20 cellular contexts compared by ENCODE assay signal in genomic region chr22:37210041-37210803, GRCh38. TPM values are rescaled to one million over a fixed set of nuclear protein-coding genes. Genes with fewer than 3 reads are reported as not detected.
DNase-seq lines count a peak whose midpoint lies in the region; ATAC-seq, FAIRE-seq and TF ChIP-seq lines count a peak whose summit lies in the region.
"Had no signal": no experiment of that assay in that cellular context is flagged by ENCODE, and none has a peak within 500 bp of the region (broad histone marks: within the 10 kb centered on the region; RNA-seq: fewer than 3 reads in every experiment).

No MANE protein-coding gene starts in this region.

- H3K9me3 ChIP-seq in suprapubic skin (no peaks in the 10 kb centered on the region), MG63 (no peaks in the 10 kb centered on the region)
- H3K9me3 ChIP-seq: mucosa of descending colon had no signal

- POLR2A ChIA-PET in activated naive CD8-positive, alpha-beta T cell treated with anti-CD3 and anti-CD28 coated beads, Interleukin-2, amount 10 ng/mL, durations not matched to agents 7 days and 5 days (lab: Charles Lee) = interaction anchor here (1.4 to 2.8 kb wide), 5 partner anchors 9 to 130 kb away, joined by 4 to 16 read pairs (median 4); no protein-coding TSS in a partner anchor

- ATAC-seq in activated naive CD8-positive, alpha-beta T cell treated with anti-CD3 and anti-CD28 coated beads, Interleukin-2, amount 10 ng/mL, durations not matched to agents 7 days and 5 days (ENCODE audit: low read depth) = no peak
- ATAC-seq in activated naive CD8-positive, alpha-beta T cell treated with anti-CD3 and anti-CD28 coated beads, Interleukin-2, amount 50 U/mL, for 24 hours = no peak
- no peak for ATAC-seq in activated naive CD4-positive, alpha-beta T cell treated with anti-CD3 and anti-CD28 coated beads, Interleukin-2, amount 50 U/mL, for 72 hours
- ATAC-seq: mucosa of descending colon, T-helper 17 cell had no signal

- no peak overlapping the region for H3K4me3 Mint-ChIP-seq in activated naive CD8-positive, alpha-beta T cell treated with anti-CD3 and anti-CD28 coated beads, Interleukin-2, amount 10 ng/mL, durations not matched to agents 7 days and 5 days
- H3K4me3 Mint-ChIP-seq in activated naive CD8-positive, alpha-beta T cell treated with anti-CD3 and anti-CD28 coated beads, Interleukin-2, amount 50 U/mL, for 24 hours = no peak overlapping the region
- H3K4me3 Mint-ChIP-seq: T-helper 17 cell had no signal

- TF ChIP-seq EP300 in suprapubic skin (IDR thresholded peaks at IDR 0.05) = no peak

- H3K27ac ChIP-seq in suprapubic skin = no peak overlapping the region

- no peak for TF ChIP-seq POLR2A in suprapubic skin (IDR thresholded peaks at IDR 0.05)

- peaks cover 26% of the 10 kb centered on the region for H3K27me3 ChIP-seq in suprapubic skin
- no peaks in the 10 kb centered on the region for H3K27me3 ChIP-seq in MG63

- no peaks in the 10 kb centered on the region for H3K9me3 Mint-ChIP-seq in activated naive CD8-positive, alpha-beta T cell treated with anti-CD3 and anti-CD28 coated beads, Interleukin-2, amount 10 ng/mL, durations not matched to agents 7 days and 5 days
- H3K9me3 Mint-ChIP-seq in activated naive CD8-positive, alpha-beta T cell treated with anti-CD3 and anti-CD28 coated beads, Interleukin-2, amount 50 U/mL, for 24 hours = no peaks in the 10 kb centered on the region
- H3K9me3 Mint-ChIP-seq in activated naive CD4-positive, alpha-beta T cell treated with anti-CD3 and anti-CD28 coated beads, Interleukin-2, amount 50 U/mL, for 72 hours = no peaks in the 10 kb centered on the region

- peak; percentile 25 for DNase-seq in activated naive CD8-positive, alpha-beta T cell treated with anti-CD3 and anti-CD28 coated beads, Interleukin-2, amount 10 ng/mL, durations not matched to agents 7 days and 5 days
- DNase-seq in activated naive CD8-positive, alpha-beta T cell treated with anti-CD3 and anti-CD28 coated beads, Interleukin-2, amount 50 U/mL, for 24 hours = no peak
- no peak for DNase-seq in activated naive CD4-positive, alpha-beta T cell treated with anti-CD3 and anti-CD28 coated beads, Interleukin-2, amount 50 U/mL, for 72 hours (ENCODE audit: low spot score in 2 of 2)
- DNase-seq in mesenteric fat pad (ENCODE audit: low spot score) (peak; percentile 62), suprapubic skin (ENCODE audit: low spot score in 2 of 2) (peak; percentile 37 to 58), MG63 (no peak), GM19239 (ENCODE audit: insufficient read length, low spot score) (no peak), NCI-H1436 (lab: John Stamatoyannopoulos, UW) (no peak)
- DNase-seq: activated CD4-positive, CD25-positive, alpha-beta regulatory T cell; EL; H7; IMR-90; mucosa of descending colon; NCI-H510A treated with DMSO at 0.1 percent for 48 hours; SHP77 treated with DMSO at 0.1 percent for 48 hours; stimulated activated CD4-positive, alpha-beta T cell treated with anti-CD3 and anti-CD28 coated beads, Interleukin-4, amount 100 ng/mL, for 24 hours; substantia nigra had no signal

- H3K4me1 ChIP-seq in suprapubic skin = peaks cover 4% of the 10 kb centered on the region

- no peak for FAIRE-seq in GM19239 (lab: Jason Lieb, UNC)

- no peak overlapping the region for H3K4me3 ChIP-seq in suprapubic skin
- H3K4me3 ChIP-seq in MG63 = no peak overlapping the region
- H3K4me3 ChIP-seq: mucosa of descending colon had no signal

- H3K27me3 Mint-ChIP-seq in activated naive CD8-positive, alpha-beta T cell treated with anti-CD3 and anti-CD28 coated beads, Interleukin-2, amount 10 ng/mL, durations not matched to agents 7 days and 5 days = peaks cover 2% of the 10 kb centered on the region
- H3K27me3 Mint-ChIP-seq in activated naive CD8-positive, alpha-beta T cell treated with anti-CD3 and anti-CD28 coated beads, Interleukin-2, amount 50 U/mL, for 24 hours = no peaks in the 10 kb centered on the region
- H3K27me3 Mint-ChIP-seq: T-helper 17 cell had no signal

- 54% methylated on average over 11 of the region's 15 CpGs for WGBS in suprapubic skin

- no peak for TF ChIP-seq CTCF in suprapubic skin (IDR thresholded peaks at IDR 0.05)

- H3K36me3 Mint-ChIP-seq in activated naive CD8-positive, alpha-beta T cell treated with anti-CD3 and anti-CD28 coated beads, Interleukin-2, amount 10 ng/mL, durations not matched to agents 7 days and 5 days = peaks cover 16% of the 10 kb centered on the region
- no peaks in the 10 kb centered on the region for H3K36me3 Mint-ChIP-seq in activated naive CD8-positive, alpha-beta T cell treated with anti-CD3 and anti-CD28 coated beads, Interleukin-2, amount 50 U/mL, for 24 hours (ENCODE audit: low read depth)
- H3K36me3 Mint-ChIP-seq in activated naive CD4-positive, alpha-beta T cell treated with anti-CD3 and anti-CD28 coated beads, Interleukin-2, amount 50 U/mL, for 72 hours = peaks cover 0 to 11% of the 10 kb centered on the region in 2 donors

- H3K36me3 ChIP-seq in suprapubic skin = no peaks in the 10 kb centered on the region
- no peaks in the 10 kb centered on the region for H3K36me3 ChIP-seq in MG63

- H3K4me1 Mint-ChIP-seq in activated naive CD8-positive, alpha-beta T cell treated with anti-CD3 and anti-CD28 coated beads, Interleukin-2, amount 10 ng/mL, durations not matched to agents 7 days and 5 days = peaks cover 15% of the 10 kb centered on the region
- peaks cover 26% of the 10 kb centered on the region for H3K4me1 Mint-ChIP-seq in activated naive CD8-positive, alpha-beta T cell treated with anti-CD3 and anti-CD28 coated beads, Interleukin-2, amount 50 U/mL, for 24 hours

- H3K27ac Mint-ChIP-seq in activated naive CD8-positive, alpha-beta T cell treated with anti-CD3 and anti-CD28 coated beads, Interleukin-2, amount 10 ng/mL, durations not matched to agents 7 days and 5 days = no peak overlapping the region
- H3K27ac Mint-ChIP-seq in activated naive CD8-positive, alpha-beta T cell treated with anti-CD3 and anti-CD28 coated beads, Interleukin-2, amount 50 U/mL, for 24 hours = no peak overlapping the region
- peak overlapping the region; percentile 6 to 78 for H3K27ac Mint-ChIP-seq in activated naive CD4-positive, alpha-beta T cell treated with anti-CD3 and anti-CD28 coated beads, Interleukin-2, amount 50 U/mL, for 72 hours
- H3K27ac Mint-ChIP-seq: T-helper 17 cell had no signal

RNA-seq across cellular contexts. Expression of gene SSTR3, which starts 2.1 kb away (rescaled TPM):
- 10 to 100 TPM; 10.1 to 11.3 TPM for total RNA-seq in activated naive CD8-positive, alpha-beta T cell treated with anti-CD3 and anti-CD28 coated beads, Interleukin-2, amount 10 ng/mL, durations not matched to agents 7 days and 5 days
- 10 to 100 TPM in 1 of 2 donors, 1 to 10 TPM in 1; 5.2 to 28.1 TPM for total RNA-seq in activated naive CD4-positive, alpha-beta T cell treated with anti-CD3 and anti-CD28 coated beads, Interleukin-2, amount 50 U/mL, for 72 hours
- not detected for total RNA-seq in mesenteric fat pad
- total RNA-seq in suprapubic skin = not detected
- not detected in 2 replicates for total RNA-seq in MG63 (2014; rRNA removed; shearing (Covaris generic); ENCODE audit: low replicate concordance)
- total RNA-seq: bronchial epithelial cell, skeletal muscle tissue had no signal

RNA-seq across cellular contexts. Expression of gene C1QTNF6, which starts 22.2 kb away (rescaled TPM):
- total RNA-seq in activated naive CD8-positive, alpha-beta T cell treated with anti-CD3 and anti-CD28 coated beads, Interleukin-2, amount 10 ng/mL, durations not matched to agents 7 days and 5 days = 10 to 100 TPM; 15.2 to 15.7 TPM
- 10 to 100 TPM; 13.8 to 14.5 TPM for total RNA-seq in activated naive CD4-positive, alpha-beta T cell treated with anti-CD3 and anti-CD28 coated beads, Interleukin-2, amount 50 U/mL, for 72 hours
- total RNA-seq in mesenteric fat pad (1.3 TPM), suprapubic skin (1 to 10 TPM; 1.2 to 8.4 (median 2.7) TPM)
- 3.9 and 23.9 TPM in 2 replicates for total RNA-seq in MG63 (2014; rRNA removed; shearing (Covaris generic); ENCODE audit: low replicate concordance)

RNA-seq across cellular contexts. Expression of gene RAC2, which starts 33.8 kb away (rescaled TPM):
- total RNA-seq in activated naive CD8-positive, alpha-beta T cell treated with anti-CD3 and anti-CD28 coated beads, Interleukin-2, amount 10 ng/mL, durations not matched to agents 7 days and 5 days = 1,000 to 10,000 TPM in 1 of 2 experiments, 100 to 1,000 TPM in 1; 963 to 1,011 TPM
- 100 to 1,000 TPM; 655 to 769 TPM for total RNA-seq in activated naive CD4-positive, alpha-beta T cell treated with anti-CD3 and anti-CD28 coated beads, Interleukin-2, amount 50 U/mL, for 72 hours
- total RNA-seq in mesenteric fat pad (26.1 TPM), suprapubic skin (1 to 10 TPM; 1.9 to 3.9 (median 3.0) TPM)
- total RNA-seq in MG63 (2014; rRNA removed; shearing (Covaris generic); ENCODE audit: low replicate concordance) = not detected in 2 replicates

Comparison
In these comparisons a context has a peak if more than half of its experiments do, and no peak if none do; other contexts are left out.
1. DNase-seq: peak in activated naive CD8-positive, alpha-beta T cell treated with anti-CD3 and anti-CD28 coated beads, Interleukin-2, amount 10 ng/mL, durations not matched to agents 7 days and 5 days (single experiment), mesenteric fat pad (single experiment) and suprapubic skin (2 of 2); none in activated naive CD8-positive, alpha-beta T cell treated with anti-CD3 and anti-CD28 coated beads, Interleukin-2, amount 50 U/mL, for 24 hours (single experiment), activated naive CD4-positive, alpha-beta T cell treated with anti-CD3 and anti-CD28 coated beads, Interleukin-2, amount 50 U/mL, for 72 hours (0 of 2), MG63 (single experiment), GM19239 (single experiment) and NCI-H1436 (single experiment).
2. H3K27ac Mint-ChIP-seq: peak in activated naive CD4-positive, alpha-beta T cell treated with anti-CD3 and anti-CD28 coated beads, Interleukin-2, amount 50 U/mL, for 72 hours (2 of 2); none in activated naive CD8-positive, alpha-beta T cell treated with anti-CD3 and anti-CD28 coated beads, Interleukin-2, amount 10 ng/mL, durations not matched to agents 7 days and 5 days (single experiment) and activated naive CD8-positive, alpha-beta T cell treated with anti-CD3 and anti-CD28 coated beads, Interleukin-2, amount 50 U/mL, for 24 hours (single experiment).
3. RNA of gene RAC2, which starts 33.8 kb away (total RNA-seq): 963 to 1,011 TPM in activated naive CD8-positive, alpha-beta T cell treated with anti-CD3 and anti-CD28 coated beads, Interleukin-2, amount 10 ng/mL, durations not matched to agents 7 days and 5 days and 655 to 769 TPM in activated naive CD4-positive, alpha-beta T cell treated with anti-CD3 and anti-CD28 coated beads, Interleukin-2, amount 50 U/mL, for 72 hours; 26.1 TPM in mesenteric fat pad (single experiment), 1.9 to 3.9 TPM in suprapubic skin and not detected in MG63; every median in the first group is over 10 times any median in the second.